8 cellular contexts compared by ENCODE assay signal in genomic region chr5:137498301-137498735, GRCh38. TPM values are rescaled to one million over a fixed set of nuclear protein-coding genes. Genes with fewer than 3 reads are reported as not detected.
A peak's percentile ranks its signal among the peaks of the same experiment; 100 is the strongest.
DNase-seq lines count a peak whose midpoint lies in the region; ATAC-seq and TF ChIP-seq lines count a peak whose summit lies in the region.
"Had no signal": no experiment of that assay in that cellular context is flagged by ENCODE, and none has a peak within 500 bp of the region (broad histone marks: within the 10 kb centered on the region; RNA-seq: fewer than 3 reads in every experiment).

No MANE protein-coding gene starts in this region.

- H3K9me3 Mint-ChIP-seq in brain: peaks cover 0 to 4% (median 0%) of the 10 kb centered on the region in 5 experiments

- H3K27ac ChIP-seq in subcutaneous abdominal adipose tissue (ENCODE audit: low read depth, low read length): no peak overlapping the region

- peak overlapping the region; percentile 74 to 82 (median 79) for H3K4me3 Mint-ChIP-seq in brain
- H3K4me3 Mint-ChIP-seq: immature natural killer cell had no signal

- no peaks in the 10 kb centered on the region for H3K36me3 Mint-ChIP-seq in brain
- H3K36me3 Mint-ChIP-seq: immature natural killer cell had no signal

- H3K9ac ChIP-seq in subcutaneous abdominal adipose tissue (ENCODE audit: low read length in 5 of 5): no peak overlapping the region

- H3K4me1 Mint-ChIP-seq in brain: peaks cover 8% of the 10 kb centered on the region

- peak; percentile 60 for DNase-seq in iPS-NIHi11 (ENCODE audit: low spot score)
- no peak for DNase-seq in cortex of kidney (lab: John Stamatoyannopoulos, UW)
- DNase-seq: immature natural killer cell had no signal

- TF ChIP-seq CTCF in brain (conservative IDR thresholded peaks at IDR 0.05): no peak

- H3K27me3 ChIP-seq in subcutaneous abdominal adipose tissue (ENCODE audit: control insufficient read depth in 5 of 5, insufficient read depth in 4 of 5, low read length in 5 of 5): peaks cover 10 to 21% (median 12%) of the 10 kb centered on the region in 5 donors

- peaks cover 29% of the 10 kb centered on the region for H3K27me3 Mint-ChIP-seq in brain

- H3K9me3 ChIP-seq in subcutaneous abdominal adipose tissue (ENCODE audit: control insufficient read depth in 5 of 5, low read length in 5 of 5): no peaks in the 10 kb centered on the region

- peak overlapping the region in 4 of 5 donors; percentile 52 to 68 (median 60) for H3K4me3 ChIP-seq in subcutaneous abdominal adipose tissue (ENCODE audit: low read depth in 1 of 5, low read length in 5 of 5)

- H3K36me3 ChIP-seq in subcutaneous abdominal adipose tissue (ENCODE audit: control insufficient read depth in 5 of 5, insufficient read depth in 5 of 5, low read length in 5 of 5): no peaks in the 10 kb centered on the region

- H3K4me1 ChIP-seq in subcutaneous abdominal adipose tissue (ENCODE audit: control insufficient read depth in 5 of 5, insufficient read depth in 5 of 5, low read length in 5 of 5): peaks cover 0 to 14% (median 10%) of the 10 kb centered on the region in 5 donors

- H3K27ac Mint-ChIP-seq in brain: peak overlapping the region in 1 of 5 experiments; percentile 63
- H3K27ac Mint-ChIP-seq: immature natural killer cell had no signal

- peak; percentile 17 for ATAC-seq in HG03135 (IDR thresholded peaks at IDR 0.05; ENCODE audit: unreplicated experiment)
- no peak for ATAC-seq in HG02938 (IDR thresholded peaks at IDR 0.05; ENCODE audit: unreplicated experiment)
- no peak for ATAC-seq in GM21447 (IDR thresholded peaks at IDR 0.05; ENCODE audit: unreplicated experiment)

RNA-seq across cellular contexts. Expression of gene SPOCK1, which starts 0.8 kb away (rescaled TPM):
- 134 TPM for polyA plus RNA-seq in brain (ENCODE audit: insufficient read depth, low read depth, low replicate concordance)
- polyA plus RNA-seq: immature natural killer cell had no signal
